In genomic region chr5:57724836-57725235, GRCh38 we compare ENCODE assay signal across 22 cellular contexts.
DNase-seq lines count a peak whose midpoint lies in the region; ATAC-seq and TF ChIP-seq lines count a peak whose summit lies in the region.
"Had no signal": no experiment of that assay in that cellular context is flagged by ENCODE, and none has a peak within 500 bp of the region (broad histone marks: within the 10 kb centered on the region; RNA-seq: fewer than 3 reads in every experiment).

No MANE protein-coding gene starts in this region.

- no peak for TF ChIP-seq CTCF in AG10803 (conservative IDR thresholded peaks at IDR 0.05; ENCODE audit: low read length)

- intact Hi-C loops in activated CD4-positive, alpha-beta T cell treated with anti-CD3 and anti-CD28 coated beads for 36 hours (cut with DNase I, micrococcal nuclease), result no loop called here

- DNase-seq in AG10803 (ENCODE audit: low read depth) (peak; percentile 68), HT1080 (ENCODE audit: low read depth) (peak; percentile 23), astrocyte of the hippocampus (ENCODE audit: low read depth, low spot score) (peak; percentile 32), kidney glomerular epithelial cell (lab: John Stamatoyannopoulos, UW) (peak; percentile 21), NCI-H2227 (lab: John Stamatoyannopoulos, UW; ENCODE audit: unreplicated experiment) (no peak), NCI-H510A (lab: John Stamatoyannopoulos, UW) (no peak)
- no peak for DNase-seq in activated CD4-positive, alpha-beta T cell treated with anti-CD3 and anti-CD28 coated beads for 36 hours
- DNase-seq: activated CD4-positive, alpha-beta T cell treated with anti-CD3 and anti-CD28 coated beads, Interleukin-2, amount 50 U/mL, for 48 hours; activated T-cell treated with anti-CD3 and anti-CD28 coated beads, Interleukin-2, amount 50 U/mL, for 4 hours; Caco-2; effector CD4-positive, alpha-beta T cell; GF-D8; NCI-H1436; occipital lobe; right cardiac atrium; Right ventricle myocardium superior; stimulated activated CD4-positive, alpha-beta T cell treated with anti-CD3 and anti-CD28 coated beads, Interleukin-2, amount 100 ng/mL, for 24 hours; substantia nigra had no signal

- no peak overlapping the region for H3K4me3 Mint-ChIP-seq in activated CD4-positive, alpha-beta T cell treated with anti-CD3 and anti-CD28 coated beads for 36 hours
- H3K4me3 Mint-ChIP-seq: activated naive CD8-positive, alpha-beta T cell; activated T-cell treated with anti-CD3 and anti-CD28 coated beads, Interleukin-2, amount 50 U/mL, for 4 hours had no signal

- no peak for ATAC-seq in GM21423 (IDR thresholded peaks at IDR 0.05; ENCODE audit: unreplicated experiment)
- no peak for ATAC-seq in activated CD4-positive, alpha-beta T cell treated with anti-CD3 and anti-CD28 coated beads for 36 hours
- ATAC-seq: activated T-cell treated with anti-CD3 and anti-CD28 coated beads, Interleukin-2, amount 50 U/mL, for 4 hours; left lobe of liver; right cardiac atrium had no signal

- H3K9me3 Mint-ChIP-seq in activated CD4-positive, alpha-beta T cell treated with anti-CD3 and anti-CD28 coated beads for 36 hours (ENCODE audit: low read depth), result peaks cover 3% of the 10 kb centered on the region

- CTCF ChIA-PET in activated CD4-positive, alpha-beta T cell treated with anti-CD3 and anti-CD28 coated beads for 36 hours (lab: Charles Lee), result interaction anchor here (0.7 to 0.8 kb wide), 2 partner anchors 54 to 74 kb away, joined by 3 read pairs; no protein-coding TSS in a partner anchor

- peaks cover 18% of the 10 kb centered on the region for H3K27me3 Mint-ChIP-seq in activated CD4-positive, alpha-beta T cell treated with anti-CD3 and anti-CD28 coated beads for 36 hours

- no peaks in the 10 kb centered on the region for H3K4me1 Mint-ChIP-seq in activated CD4-positive, alpha-beta T cell treated with anti-CD3 and anti-CD28 coated beads for 36 hours

- POLR2A ChIA-PET in activated CD4-positive, alpha-beta T cell treated with anti-CD3 and anti-CD28 coated beads for 36 hours (lab: Charles Lee), result no interaction called here

- no peak overlapping the region for H3K4me3 ChIP-seq in AG10803 (ENCODE audit: low read length)
- H3K4me3 ChIP-seq: cardiac muscle cell had no signal

- no peak overlapping the region for H3K27ac Mint-ChIP-seq in activated CD4-positive, alpha-beta T cell treated with anti-CD3 and anti-CD28 coated beads for 36 hours
- H3K27ac Mint-ChIP-seq: activated naive CD8-positive, alpha-beta T cell had no signal

- H3K36me3 Mint-ChIP-seq in activated CD4-positive, alpha-beta T cell treated with anti-CD3 and anti-CD28 coated beads for 36 hours (ENCODE audit: low read depth), result no peaks in the 10 kb centered on the region
- H3K36me3 Mint-ChIP-seq: activated naive CD8-positive, alpha-beta T cell had no signal

Comparison
In these comparisons a context has a peak if more than half of its experiments do, and no peak if none do; other contexts are left out.
1. DNase-seq: peak in AG10803 (single experiment), HT1080 (single experiment), astrocyte of the hippocampus (single experiment) and kidney glomerular epithelial cell (single experiment); none in activated CD4-positive, alpha-beta T cell treated with anti-CD3 and anti-CD28 coated beads for 36 hours (single experiment), NCI-H2227 (single experiment) and NCI-H510A (single experiment).